ENCODE assay signal across 17 cellular contexts in the genomic region with DNA sequence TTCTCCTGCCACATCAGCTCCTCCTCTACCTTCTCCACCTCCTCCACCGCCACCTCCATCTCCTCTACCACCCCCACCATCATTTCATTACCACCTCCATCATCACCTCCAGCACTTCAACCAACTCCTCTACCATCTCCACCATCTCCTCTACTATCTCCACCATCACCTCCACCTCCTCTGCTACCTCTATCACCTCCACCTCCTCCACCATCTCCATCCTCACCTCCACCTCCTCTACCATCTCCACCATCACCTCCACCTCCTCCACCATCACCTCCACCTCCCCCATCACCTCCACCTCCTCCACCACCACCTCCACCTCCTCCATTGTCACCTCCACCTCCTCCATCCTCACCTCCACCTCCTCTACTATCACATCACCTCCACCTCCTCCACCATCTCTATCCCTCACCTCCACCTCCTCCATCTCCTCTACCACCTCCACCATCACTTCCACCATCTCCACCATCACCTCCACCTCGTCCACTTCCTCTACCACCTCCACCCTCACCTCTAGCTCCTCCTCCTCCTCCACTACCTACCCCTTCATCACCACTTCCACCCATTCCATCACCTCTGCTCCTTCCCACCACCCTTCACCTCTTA.
"Had no signal": no experiment of that assay in that cellular context is flagged by ENCODE, and none has a peak within 500 bp of the region (broad histone marks: within the 10 kb centered on the region; RNA-seq: fewer than 3 reads in every experiment).

No MANE protein-coding gene starts in this region.

- H3K27ac Mint-ChIP-seq: activated CD4-positive, alpha-beta memory T cell treated with anti-CD3 and anti-CD28 coated beads for 36 hours; progenitor cell of endocrine pancreas; stimulated activated naive CD8-positive, alpha-beta T cell treated with anti-CD3 and anti-CD28 coated beads, Interleukin-15, Interleukin-2, amounts not matched to agents 100 ng/mL and 50 ng/mL, for 24 hours had no signal

- H3K27me3 ChIP-seq: dorsolateral prefrontal cortex, uterus had no signal

- H3K4me3 ChIP-seq: dorsolateral prefrontal cortex, uterus had no signal

- ATAC-seq: esophagus mucosa, left colon had no signal

- DNase-seq: activated CD4-positive, alpha-beta memory T cell treated with anti-CD3 and anti-CD28 coated beads for 36 hours; activated CD4-positive, CD25-positive, alpha-beta regulatory T cell treated with anti-CD3 and anti-CD28 coated beads, Interleukin-2, amount 50 U/mL, for 72 hours; activated CD8-positive, alpha-beta memory T cell treated with anti-CD3 and anti-CD28 coated beads, Interleukin-2, amount 50 U/mL, for 4 hours; dorsolateral prefrontal cortex; immature natural killer cell; left colon; occipital lobe; stimulated activated CD4-positive, alpha-beta T cell treated with anti-CD3 and anti-CD28 coated beads, Interleukin-4, amount 100 ng/mL, for 1 hour; stimulated activated CD8-positive, alpha-beta memory T cell treated with anti-CD3 and anti-CD28 coated beads, Interleukin-4, amount 100 ng/mL, for 48 hours; SW 1271; T-helper 9 cell; uterus had no signal

- H3K4me3 Mint-ChIP-seq: activated CD4-positive, alpha-beta memory T cell treated with anti-CD3 and anti-CD28 coated beads for 36 hours; immature natural killer cell; stimulated activated naive CD8-positive, alpha-beta T cell treated with anti-CD3 and anti-CD28 coated beads, Interleukin-15, Interleukin-2, amounts not matched to agents 100 ng/mL and 50 ng/mL, for 24 hours had no signal

- H3K36me3 Mint-ChIP-seq: activated CD4-positive, alpha-beta memory T cell treated with anti-CD3 and anti-CD28 coated beads for 36 hours; immature natural killer cell had no signal

- H3K27me3 Mint-ChIP-seq: activated CD4-positive, alpha-beta memory T cell treated with anti-CD3 and anti-CD28 coated beads for 36 hours; stimulated activated naive CD8-positive, alpha-beta T cell treated with anti-CD3 and anti-CD28 coated beads, Interleukin-15, Interleukin-2, amounts not matched to agents 100 ng/mL and 50 ng/mL, for 24 hours had no signal

- H3K9me3 ChIP-seq: thoracic aorta, uterus had no signal

- H3K9me3 Mint-ChIP-seq: activated CD4-positive, alpha-beta memory T cell treated with anti-CD3 and anti-CD28 coated beads for 36 hours; immature natural killer cell; nephron; stimulated activated naive CD8-positive, alpha-beta T cell treated with anti-CD3 and anti-CD28 coated beads, Interleukin-15, Interleukin-2, amounts not matched to agents 100 ng/mL and 50 ng/mL, for 24 hours had no signal
